19 cellular contexts compared by ENCODE assay signal in the genomic region with DNA sequence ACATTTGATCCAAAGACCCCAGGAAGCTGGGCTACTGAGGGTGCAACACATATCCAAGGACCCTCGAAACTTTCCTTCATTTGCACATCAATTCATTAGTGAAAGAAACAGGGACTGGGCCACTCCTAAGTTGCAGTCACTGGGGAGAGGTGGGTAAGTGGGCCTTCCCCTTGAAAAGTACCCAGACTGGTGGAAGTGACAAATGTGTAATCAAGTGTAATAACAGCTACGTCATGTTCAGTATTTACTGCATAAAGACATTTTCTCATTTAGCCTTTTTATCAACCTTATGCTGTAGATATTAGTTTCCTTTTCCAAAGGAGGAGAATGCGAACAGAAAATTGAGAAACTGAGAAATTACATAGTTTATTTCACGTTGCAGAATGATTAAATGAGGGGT.
DNase-seq lines count a peak whose midpoint lies in the region; ATAC-seq, FAIRE-seq and TF ChIP-seq lines count a peak whose summit lies in the region.
"Had no signal": no experiment of that assay in that cellular context is flagged by ENCODE, and none has a peak within 500 bp of the region (broad histone marks: within the 10 kb centered on the region; RNA-seq: fewer than 3 reads in every experiment).

No MANE protein-coding gene starts in this region.

- no peak overlapping the region for H3K27ac ChIP-seq in CD4-positive, alpha-beta T cell (ENCODE audit: low read depth, low read length)
- H3K27ac ChIP-seq: C4-2B, HL-60, KMS-11 had no signal

- H3K27me3 ChIP-seq in CD4-positive, alpha-beta T cell (ENCODE audit: control insufficient read depth, insufficient read depth, low read length), result no peaks in the 10 kb centered on the region

- H3K27me3 Mint-ChIP-seq in activated B cell treated with CpG ODN at 0.5 μM for 24 hours, result peaks cover 9% of the 10 kb centered on the region
- peaks cover 45% of the 10 kb centered on the region for H3K27me3 Mint-ChIP-seq in CD4-positive, alpha-beta T cell

- H3K4me1 Mint-ChIP-seq in activated B cell treated with CpG ODN at 0.5 μM for 24 hours, result peaks cover 29% of the 10 kb centered on the region
- H3K4me1 Mint-ChIP-seq in CD4-positive, alpha-beta T cell (ENCODE audit: low read depth), result no peaks in the 10 kb centered on the region
- H3K4me1 Mint-ChIP-seq: CD4-positive, alpha-beta memory T cell; H9 had no signal

- no peaks in the 10 kb centered on the region for H3K36me3 Mint-ChIP-seq in activated B cell treated with CpG ODN at 0.5 μM for 24 hours (ENCODE audit: low read depth)
- no peaks in the 10 kb centered on the region for H3K36me3 Mint-ChIP-seq in CD4-positive, alpha-beta T cell (ENCODE audit: low read depth)
- H3K36me3 Mint-ChIP-seq: CD4-positive, alpha-beta memory T cell had no signal

- ATAC-seq in HG02610 (IDR thresholded peaks at IDR 0.05; ENCODE audit: unreplicated experiment) (peak; percentile 54), activated B cell treated with CpG ODN at 0.5 μM for 24 hours (ENCODE audit: low read depth) (peak; percentile 77), HG02678 (IDR thresholded peaks at IDR 0.05; ENCODE audit: unreplicated experiment) (no peak), left cardiac atrium (no peak)
- ATAC-seq in CD4-positive, alpha-beta T cell (ENCODE audit: poor library complexity), result no peak

- CTCF ChIA-PET in activated B cell treated with CpG ODN at 0.5 μM for 24 hours (lab: Charles Lee), result interaction anchor here (0.8 kb wide), 1 partner anchor 31 kb away, joined by 3 read pairs; no protein-coding TSS in a partner anchor
- CTCF ChIA-PET in CD4-positive, alpha-beta T cell (lab: Charles Lee), result no interaction called here

- DNase-seq in GM12892 (ENCODE audit: insufficient read length) (no peak), activated B cell treated with CpG ODN at 0.5 μM for 24 hours (no peak), left cardiac atrium (no peak), cerebellar nuclear complex (lab: John Stamatoyannopoulos, UW) (no peak)
- no peak for DNase-seq in CD4-positive, alpha-beta T cell
- DNase-seq: ACHN; Calu3; CD4-positive, alpha-beta memory T cell; DMS79 treated with DMSO at 0.1 percent for 48 hours; GF-D8; H9 had no signal

- intact Hi-C loops in activated B cell treated with CpG ODN at 0.5 μM for 24 hours (cut with micrococcal nuclease), result loop anchor here (2.0 kb wide), 1 partner anchor 129 kb away; the partner anchor contains the start of gene PPFIBP2
- intact Hi-C loops in left cardiac atrium (cut with DNase I), result no loop called here
- intact Hi-C loops in CD4-positive, alpha-beta T cell (cut with DNase I, micrococcal nuclease), result no loop called here

- H3K9me3 ChIP-seq in CD4-positive, alpha-beta T cell (ENCODE audit: control insufficient read depth, low read length), result no peaks in the 10 kb centered on the region

- FAIRE-seq in GM12892 (lab: Jason Lieb, UNC), result peak; percentile 27
- FAIRE-seq: A204.1, GM19239, H1 had no signal

- H3K27ac Mint-ChIP-seq in activated B cell treated with CpG ODN at 0.5 μM for 24 hours, result peak overlapping the region; percentile 3
- no peak overlapping the region for H3K27ac Mint-ChIP-seq in CD4-positive, alpha-beta T cell
- H3K27ac Mint-ChIP-seq: CD4-positive, alpha-beta memory T cell; H9 had no signal

- H3K4me3 Mint-ChIP-seq in activated B cell treated with CpG ODN at 0.5 μM for 24 hours, result no peak overlapping the region
- H3K4me3 Mint-ChIP-seq in CD4-positive, alpha-beta T cell, result no peak overlapping the region
- H3K4me3 Mint-ChIP-seq: CD4-positive, alpha-beta memory T cell; H9 had no signal

- no peak for TF ChIP-seq POLR2A in GM12892 (IDR thresholded peaks at IDR 0.05; ENCODE audit: low read depth, low read length)

- H3K9me3 Mint-ChIP-seq in activated B cell treated with CpG ODN at 0.5 μM for 24 hours, result no peaks in the 10 kb centered on the region
- no peaks in the 10 kb centered on the region for H3K9me3 Mint-ChIP-seq in CD4-positive, alpha-beta T cell
- H3K9me3 Mint-ChIP-seq: H9 had no signal

- no peak for TF ChIP-seq CTCF in activated B cell treated with CpG ODN at 0.5 μM for 24 hours (IDR thresholded peaks at IDR 0.05)
- no peak for TF ChIP-seq CTCF in CD4-positive, alpha-beta T cell (IDR thresholded peaks at IDR 0.05)

- POLR2A ChIA-PET in activated B cell treated with CpG ODN at 0.5 μM for 24 hours (lab: Charles Lee), result interaction anchor here (0.7 kb wide), 1 partner anchor 113 kb away, joined by 3 read pairs; no protein-coding TSS in a partner anchor
- POLR2A ChIA-PET in CD4-positive, alpha-beta T cell (lab: Charles Lee), result no interaction called here

Comparison
In these comparisons a context has a peak if more than half of its experiments do, and no peak if none do; other contexts are left out.
1. ATAC-seq: peak in HG02610 (single experiment) and activated B cell treated with CpG ODN at 0.5 μM for 24 hours (single experiment); none in HG02678 (single experiment), left cardiac atrium (0 of 2) and CD4-positive, alpha-beta T cell (single experiment).